In genomic region chr6:15406452-15406851, GRCh38 we compare ENCODE assay signal across 31 cellular contexts.
"Had no signal": no experiment of that assay in that cellular context is flagged by ENCODE, and none has a peak within 500 bp of the region (broad histone marks: within the 10 kb centered on the region; RNA-seq: fewer than 3 reads in every experiment).

No MANE protein-coding gene starts in this region.

- H3K4me3 ChIP-seq: adrenal gland, body of pancreas, esophagus muscularis mucosa, gastrocnemius medialis, heart left ventricle had no signal

- DNase-seq: activated CD4-positive, alpha-beta T cell treated with anti-CD3 and anti-CD28 coated beads for 1 hour; activated CD4-positive, alpha-beta T cell treated with anti-CD3 and anti-CD28 coated beads for 4 hours; activated CD4-positive, alpha-beta T cell treated with anti-CD3 and anti-CD28 coated beads, Interleukin-2, amount 50 U/mL, for 1 hour; activated CD4-positive, alpha-beta T cell treated with anti-CD3 and anti-CD28 coated beads, Interleukin-2, amount 50 U/mL, for 48 hours; activated CD8-positive, alpha-beta memory T cell treated with anti-CD3 and anti-CD28 coated beads for 24 hours; activated CD8-positive, alpha-beta T cell treated with anti-CD3 and anti-CD28 coated beads for 36 hours; activated effector memory CD4-positive, alpha-beta T cell treated with Interleukin-2 at 50 U/mL for 16 hours; activated gamma-delta T cell treated with Interleukin-2 at 50 U/mL for 16 hours; activated naive CD4-positive, alpha-beta T cell treated with Interleukin-2 at 50 U/mL for 16 hours; activated naive CD8-positive, alpha-beta T cell treated with anti-CD3 and anti-CD28 coated beads for 36 hours; activated naive CD8-positive, alpha-beta T cell treated with anti-CD3 and anti-CD28 coated beads, Interleukin-2, amount 50 U/mL, for 24 hours; activated T-cell treated with anti-CD3 and anti-CD28 coated beads, Interleukin-2, amount 50 U/mL, for 4 hours; adrenal gland; amygdala; aorta; body of pancreas; caudate nucleus; cortex of kidney; dermis blood vessel endothelial cell; effector CD4-positive, alpha-beta T cell; effector memory CD8-positive, alpha-beta T cell; erythroblast; foreskin keratinocyte; gastrocnemius medialis; glutamatergic neuron; heart left ventricle; T-helper 2 cell had no signal

- FAIRE-seq: colon had no signal

- H3K4me3 Mint-ChIP-seq: activated CD8-positive, alpha-beta T cell treated with anti-CD3 and anti-CD28 coated beads for 36 hours; activated naive CD4-positive, alpha-beta T cell treated with anti-CD3 and anti-CD28 coated beads, Interleukin-2, amount 50 U/mL, for 24 hours; activated naive CD8-positive, alpha-beta T cell treated with anti-CD3 and anti-CD28 coated beads for 36 hours; activated naive CD8-positive, alpha-beta T cell treated with anti-CD3 and anti-CD28 coated beads, Interleukin-2, amount 50 U/mL, for 24 hours; activated T-cell treated with anti-CD3 and anti-CD28 coated beads, Interleukin-2, amount 50 U/mL, for 4 hours; activated T-helper 17 cell treated with anti-CD3 and anti-CD28 coated beads, Interleukin-2, amount 50 U/mL, for 72 hours had no signal

- H3K27ac ChIP-seq: adrenal gland, body of pancreas, esophagus muscularis mucosa, foreskin keratinocyte, gastrocnemius medialis, heart left ventricle had no signal

- H3K36me3 ChIP-seq: adrenal gland, esophagus muscularis mucosa, gastrocnemius medialis, heart left ventricle had no signal

- ATAC-seq: activated CD8-positive, alpha-beta T cell treated with anti-CD3 and anti-CD28 coated beads for 36 hours; activated naive CD8-positive, alpha-beta T cell treated with anti-CD3 and anti-CD28 coated beads, Interleukin-2, amount 50 U/mL, for 24 hours; activated T-cell treated with anti-CD3 and anti-CD28 coated beads, Interleukin-2, amount 50 U/mL, for 4 hours; activated T-helper 17 cell treated with anti-CD3 and anti-CD28 coated beads, Interleukin-2, amount 50 U/mL, for 72 hours; body of pancreas; effector memory CD8-positive, alpha-beta T cell; foreskin keratinocyte; gastrocnemius medialis; heart left ventricle had no signal

- H3K27me3 ChIP-seq: adrenal gland, body of pancreas, esophagus muscularis mucosa, foreskin keratinocyte, gastrocnemius medialis, heart left ventricle had no signal

- H3K9me3 Mint-ChIP-seq: activated CD8-positive, alpha-beta T cell treated with anti-CD3 and anti-CD28 coated beads for 36 hours; activated naive CD4-positive, alpha-beta T cell treated with anti-CD3 and anti-CD28 coated beads, Interleukin-2, amount 50 U/mL, for 24 hours; activated naive CD8-positive, alpha-beta T cell treated with anti-CD3 and anti-CD28 coated beads for 36 hours; activated naive CD8-positive, alpha-beta T cell treated with anti-CD3 and anti-CD28 coated beads, Interleukin-2, amount 50 U/mL, for 24 hours; activated T-cell treated with anti-CD3 and anti-CD28 coated beads, Interleukin-2, amount 50 U/mL, for 4 hours; activated T-helper 17 cell treated with anti-CD3 and anti-CD28 coated beads, Interleukin-2, amount 50 U/mL, for 72 hours; effector memory CD8-positive, alpha-beta T cell had no signal

- H3K9me3 ChIP-seq: adrenal gland, body of pancreas, esophagus muscularis mucosa, gastrocnemius medialis, heart left ventricle had no signal

- H3K27me3 Mint-ChIP-seq: activated CD8-positive, alpha-beta T cell treated with anti-CD3 and anti-CD28 coated beads for 36 hours; activated naive CD4-positive, alpha-beta T cell treated with anti-CD3 and anti-CD28 coated beads, Interleukin-2, amount 50 U/mL, for 24 hours; activated naive CD8-positive, alpha-beta T cell treated with anti-CD3 and anti-CD28 coated beads for 36 hours; activated naive CD8-positive, alpha-beta T cell treated with anti-CD3 and anti-CD28 coated beads, Interleukin-2, amount 50 U/mL, for 24 hours; activated T-helper 17 cell treated with anti-CD3 and anti-CD28 coated beads, Interleukin-2, amount 50 U/mL, for 72 hours; effector memory CD8-positive, alpha-beta T cell had no signal

- H3K27ac Mint-ChIP-seq: activated CD8-positive, alpha-beta T cell treated with anti-CD3 and anti-CD28 coated beads for 36 hours; activated naive CD4-positive, alpha-beta T cell treated with anti-CD3 and anti-CD28 coated beads, Interleukin-2, amount 50 U/mL, for 24 hours; activated naive CD8-positive, alpha-beta T cell treated with anti-CD3 and anti-CD28 coated beads for 36 hours; activated T-helper 17 cell treated with anti-CD3 and anti-CD28 coated beads, Interleukin-2, amount 50 U/mL, for 72 hours had no signal
